ENCODE assay signal across 15 cellular contexts in the genomic region with DNA sequence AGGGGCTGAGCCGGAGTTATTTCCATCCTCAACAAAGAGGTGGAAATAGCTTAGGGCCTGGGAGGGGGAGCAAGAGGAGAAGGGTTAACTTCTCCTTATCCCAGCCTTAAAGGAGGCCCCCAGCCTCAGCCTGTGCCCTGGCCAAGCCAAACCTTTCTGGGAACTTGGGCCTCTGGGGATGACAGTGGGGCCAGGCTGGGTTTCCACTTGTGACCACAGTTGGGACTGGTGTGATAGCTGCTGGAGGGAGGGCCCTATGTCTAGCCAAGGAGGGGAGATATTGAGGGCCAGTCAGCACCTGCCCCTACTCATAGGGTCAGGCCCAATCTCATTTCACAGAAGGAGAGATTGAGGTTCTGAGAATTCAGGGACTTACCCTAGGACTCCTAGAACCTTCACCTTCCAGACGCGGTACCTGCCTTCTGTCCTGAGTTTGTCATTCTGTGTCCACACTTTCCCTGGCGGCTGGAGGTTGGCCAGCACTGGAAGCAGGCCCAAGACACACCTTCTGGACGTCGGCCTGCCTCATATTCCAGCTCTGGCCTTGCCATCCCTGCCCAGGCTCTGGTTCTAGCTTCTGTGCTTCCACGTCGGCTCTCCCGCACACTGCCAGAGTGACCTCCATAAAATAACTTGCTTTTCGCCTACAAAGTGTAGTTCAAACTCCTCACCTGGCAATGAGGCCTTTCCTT. TPM values are rescaled to one million over a fixed set of nuclear protein-coding genes. Genes with fewer than 3 reads are reported as not detected.
DNase-seq lines count a peak whose midpoint lies in the region; ATAC-seq and TF ChIP-seq lines count a peak whose summit lies in the region.
"Had no signal": no experiment of that assay in that cellular context is flagged by ENCODE, and none has a peak within 500 bp of the region (broad histone marks: within the 10 kb centered on the region; RNA-seq: fewer than 3 reads in every experiment).

No MANE protein-coding gene starts in this region.

- no peaks in the 10 kb centered on the region for H3K9me2 ChIP-seq in Loucy (replicated peaks; ENCODE audit: low read depth, low read length)

- H3F3A ChIP-seq in Loucy (ENCODE audit: low read depth) = no peaks in the 10 kb centered on the region

- H3K27me3 ChIP-seq in Loucy (ENCODE audit: insufficient read depth, low read length, poor library complexity, severe bottlenecking) (peaks cover 5% of the 10 kb centered on the region), spleen (replicated peaks in 1 of 7) (no peaks in the 10 kb centered on the region)
- H3K27me3 ChIP-seq: dorsolateral prefrontal cortex had no signal

- no peak for TF ChIP-seq POLR2A in erythroblast (IDR thresholded peaks at IDR 0.05; ENCODE audit: low read length)
- no peak for TF ChIP-seq POLR2A in spleen (IDR thresholded peaks at IDR 0.05)

- H3K27ac ChIP-seq in spleen = peak overlapping the region; percentile 0 to 99 (median 96)
- H3K27ac ChIP-seq: WERI-Rb-1 had no signal

- intact Hi-C loops in spleen (cut with DNase I; ENCODE audit: low total_unique reads) = no loop called here

- H3K36me3 Mint-ChIP-seq in activated T-cell treated with anti-CD3 and anti-CD28 coated beads, Interleukin-2, amount 50 U/mL, for 4 hours (ENCODE audit: insufficient read depth) = no peaks in the 10 kb centered on the region

- H2AFZ ChIP-seq in Loucy (ENCODE audit: low read length) = no peak overlapping the region

- H3K36me3 ChIP-seq in Loucy (ENCODE audit: insufficient read depth, low read length) = no peaks in the 10 kb centered on the region
- peaks cover 0 to 17% (median 0%) of the 10 kb centered on the region in 6 donors for H3K36me3 ChIP-seq in spleen

- H3K4me2 ChIP-seq in Loucy (ENCODE audit: low read depth, low read length, poor library complexity, severe bottlenecking) = peak overlapping the region; percentile 87

- H3K9me3 ChIP-seq in Loucy (ENCODE audit: insufficient read depth, low read depth, low read length) = no peaks in the 10 kb centered on the region
- H3K9me3 ChIP-seq in spleen = no peaks in the 10 kb centered on the region

- peak overlapping the region; percentile 43 for H3K4me3 Mint-ChIP-seq in activated T-cell treated with anti-CD3 and anti-CD28 coated beads, Interleukin-2, amount 50 U/mL, for 4 hours

- DNase-seq in activated T-cell treated with anti-CD3 and anti-CD28 coated beads, Interleukin-2, amount 50 U/mL, for 4 hours = no peak
- DNase-seq in activated T-cell treated with anti-CD3 and anti-CD28 coated beads, Interleukin-2, amount 50 U/mL, for 48 hours = no peak
- peak; percentile 65 to 68 for DNase-seq in erythroblast (lab: John Stamatoyannopoulos, UW)
- DNase-seq in spleen = no peak
- no peak for DNase-seq in NCI-H2196 treated with DMSO at 0.1 percent for 48 hours (lab: John Stamatoyannopoulos, UW; ENCODE audit: unreplicated experiment)
- DNase-seq in SKM-1 treated with dmso at 0.1 percent for 144 hours (lab: John Stamatoyannopoulos, UW; ENCODE audit: unreplicated experiment) = no peak
- DNase-seq: foreskin melanocyte; kidney; NCI-H1417; NCI-H510A treated with DMSO at 0.1 percent for 48 hours; stimulated activated CD4-positive, alpha-beta T cell treated with anti-CD3 and anti-CD28 coated beads, Interleukin-4, amount 100 ng/mL, for 1 hour; WERI-Rb-1 had no signal

- H3K9ac ChIP-seq in Loucy (ENCODE audit: low read depth, low read length, poor library complexity, severe bottlenecking) = peak overlapping the region; percentile 97

- H3K79me2 ChIP-seq in Loucy (ENCODE audit: insufficient read depth, low read length) = peaks cover 80% of the 10 kb centered on the region

- H3K4me1 Mint-ChIP-seq in activated T-cell treated with anti-CD3 and anti-CD28 coated beads, Interleukin-2, amount 50 U/mL, for 4 hours (ENCODE audit: low read depth) = peaks cover 68% of the 10 kb centered on the region

- 80 to 85% (median 85%) methylated on average over 10 of the region's 10 CpGs for WGBS in spleen, 5 donors

- no peaks in the 10 kb centered on the region for H3K9me3 Mint-ChIP-seq in activated T-cell treated with anti-CD3 and anti-CD28 coated beads, Interleukin-2, amount 50 U/mL, for 4 hours

- H3K4me3 ChIP-seq in Loucy (ENCODE audit: low read length, poor library complexity, severe bottlenecking) = peak overlapping the region; percentile 96
- H3K4me3 ChIP-seq in spleen = peak overlapping the region in 3 of 8 donors; percentile 78 to 95 (median 87)
- H3K4me3 ChIP-seq: dorsolateral prefrontal cortex had no signal

- peaks cover 64% of the 10 kb centered on the region for H4K20me1 ChIP-seq in Loucy (ENCODE audit: insufficient read depth, low read length, poor library complexity, severe bottlenecking)

- H3K27me3 Mint-ChIP-seq in activated T-cell treated with anti-CD3 and anti-CD28 coated beads, Interleukin-2, amount 50 U/mL, for 4 hours (ENCODE audit: low read depth) = no peaks in the 10 kb centered on the region

- TF ChIP-seq CTCF in Loucy (conservative IDR thresholded peaks at IDR 0.05; ENCODE audit: low read length) (no peak), spleen (IDR thresholded peaks at IDR 0.05 in 8 of 11, conservative IDR thresholded peaks at IDR 0.05 in 3 of 11) (no peak)

- peaks cover 69% of the 10 kb centered on the region for H3K4me1 ChIP-seq in Loucy (ENCODE audit: insufficient read depth, low read length, poor library complexity, severe bottlenecking)
- H3K4me1 ChIP-seq in spleen = peaks cover 39 to 94% (median 83%) of the 10 kb centered on the region in 6 donors

- ATAC-seq in activated T-cell treated with anti-CD3 and anti-CD28 coated beads, Interleukin-2, amount 50 U/mL, for 4 hours = no peak
- no peak for ATAC-seq in HG03139 (IDR thresholded peaks at IDR 0.05; ENCODE audit: unreplicated experiment)

RNA-seq across cellular contexts. Expression of a gene that starts 3.1 kb away (rescaled TPM):
- total RNA-seq in activated T-cell treated with anti-CD3 and anti-CD28 coated beads, Interleukin-2, amount 50 U/mL, for 4 hours = 10 to 100 TPM; 31.3 to 36.6 (median 32.5) TPM
- total RNA-seq in spleen = 10 to 100 TPM; 28.1 to 79.8 (median 41.3) TPM
- polyA plus RNA-seq in spleen = 10 to 100 TPM; 13.5 to 28.2 (median 21.7) TPM

Comparison
In these comparisons a context has a peak if more than half of its experiments do, and no peak if none do; other contexts are left out.
1. DNase-seq: peak in erythroblast (2 of 2); none in activated T-cell treated with anti-CD3 and anti-CD28 coated beads, Interleukin-2, amount 50 U/mL, for 4 hours (single experiment), activated T-cell treated with anti-CD3 and anti-CD28 coated beads, Interleukin-2, amount 50 U/mL, for 48 hours (0 of 2), spleen (single experiment), NCI-H2196 treated with DMSO at 0.1 percent for 48 hours (single experiment) and SKM-1 treated with dmso at 0.1 percent for 144 hours (single experiment).